ENCODE assay signal across 24 cellular contexts in genomic region chr2:238313991-238314350, GRCh38.
"Had no signal": no experiment of that assay in that cellular context is flagged by ENCODE, and none has a peak within 500 bp of the region (broad histone marks: within the 10 kb centered on the region; RNA-seq: fewer than 3 reads in every experiment).

No MANE protein-coding gene starts in this region.

- H3K36me3 ChIP-seq: left ventricle myocardium inferior, pancreas, right atrium auricular region, right lobe of liver, spleen, tibial nerve, uterus had no signal

- H3K36me3 Mint-ChIP-seq: mesothelial cell of epicardium; naive B cell; natural killer cell treated with Interleukin-12 subunit alpha and Interleukin-12 subunit beta and Interleukin-15 and Interleukin-18, amount 100 ng/mL, for 72 hours; stimulated activated memory B cell treated with anti-CD40 and anti-IgM and Interleukin-4, amounts not matched to agents 10 μg/mL and 1 μg/mL and 100 μg/mL, for 72 hours; type B pancreatic cell had no signal

- H3K4me3 ChIP-seq: left ventricle myocardium inferior, lung, pancreas, psoas muscle, right atrium auricular region, right lobe of liver, spleen, tibial nerve, uterus had no signal

- H3K4me3 Mint-ChIP-seq: mesothelial cell of epicardium; naive B cell; natural killer cell treated with Interleukin-12 subunit alpha and Interleukin-12 subunit beta and Interleukin-15 and Interleukin-18, amount 100 ng/mL, for 72 hours; stimulated activated memory B cell treated with anti-CD40 and anti-IgM and Interleukin-4, amounts not matched to agents 10 μg/mL and 1 μg/mL and 100 μg/mL, for 72 hours; stimulated activated naive CD8-positive, alpha-beta T cell treated with anti-CD3 and anti-CD28 coated beads, Interleukin-15, amount 100 ng/mL, for 72 hours; type B pancreatic cell had no signal

- DNase-seq: hippocampal formation; kidney; left colon; left ventricle myocardium inferior; mesendoderm; naive B cell; nucleus accumbens; pancreas; psoas muscle; right lobe of liver; small intestine; spleen; stimulated activated CD4-positive, alpha-beta T cell treated with anti-CD3 and anti-CD28 coated beads, Interleukin-4, amount 100 ng/mL, for 24 hours; stimulated activated naive CD4-positive, alpha-beta T cell treated with Interleukin-2 at 50 U/mL for 16 hours; substantia nigra; uterus had no signal

- H3K27ac Mint-ChIP-seq: mesothelial cell of epicardium; natural killer cell treated with Interleukin-12 subunit alpha and Interleukin-12 subunit beta and Interleukin-15 and Interleukin-18, amount 100 ng/mL, for 72 hours; stimulated activated memory B cell treated with anti-CD40 and anti-IgM and Interleukin-4, amounts not matched to agents 10 μg/mL and 1 μg/mL and 100 μg/mL, for 72 hours; stimulated activated naive CD8-positive, alpha-beta T cell treated with anti-CD3 and anti-CD28 coated beads, Interleukin-15, amount 100 ng/mL, for 72 hours; type B pancreatic cell had no signal

- H3K27me3 ChIP-seq: pancreas, right atrium auricular region, right lobe of liver, tibial nerve, uterus had no signal

- ATAC-seq: left colon; natural killer cell treated with Interleukin-12 subunit alpha and Interleukin-12 subunit beta and Interleukin-15 and Interleukin-18, amount 100 ng/mL, for 72 hours; pancreas; psoas muscle; stimulated activated memory B cell treated with anti-CD40 and anti-IgM and Interleukin-4, amounts not matched to agents 10 μg/mL and 1 μg/mL and 100 μg/mL, for 72 hours had no signal

- H3K4me1 Mint-ChIP-seq: mesothelial cell of epicardium; naive B cell; stimulated activated memory B cell treated with anti-CD40 and anti-IgM and Interleukin-4, amounts not matched to agents 10 μg/mL and 1 μg/mL and 100 μg/mL, for 72 hours had no signal

- H3K9me3 Mint-ChIP-seq: natural killer cell treated with Interleukin-12 subunit alpha and Interleukin-12 subunit beta and Interleukin-15 and Interleukin-18, amount 100 ng/mL, for 72 hours; stimulated activated memory B cell treated with anti-CD40 and anti-IgM and Interleukin-4, amounts not matched to agents 10 μg/mL and 1 μg/mL and 100 μg/mL, for 72 hours; stimulated activated naive CD8-positive, alpha-beta T cell treated with anti-CD3 and anti-CD28 coated beads, Interleukin-15, amount 100 ng/mL, for 72 hours; type B pancreatic cell had no signal

- H3K27ac ChIP-seq: left ventricle myocardium inferior, pancreas, psoas muscle, right atrium auricular region, right lobe of liver, spleen, tibial nerve, uterus had no signal

- H3K4me1 ChIP-seq: left ventricle myocardium inferior, pancreas, psoas muscle, right atrium auricular region, right lobe of liver, spleen, tibial nerve, uterus had no signal

- H3K9me3 ChIP-seq: left ventricle myocardium inferior, pancreas, psoas muscle, right atrium auricular region, right lobe of liver, spleen, tibial nerve, uterus had no signal
